Comparison of ENCODE assay signal across 8 cellular contexts in genomic region chr17:80866050-80866793, GRCh38.
DNase-seq lines count a peak whose midpoint lies in the region; ATAC-seq, FAIRE-seq and TF ChIP-seq lines count a peak whose summit lies in the region.

No MANE protein-coding gene starts in this region.

- FAIRE-seq in A204.1 (lab: Jason Lieb, UNC) = peak; percentile 97

- TF ChIP-seq CTCF in colonic mucosa (IDR thresholded peaks at IDR 0.05) = peak; percentile 71
- peak in 1 of 3 donors; percentile 19 for TF ChIP-seq CTCF in lower leg skin (IDR thresholded peaks at IDR 0.05)

- H3K27me3 ChIP-seq in colonic mucosa = no peaks in the 10 kb centered on the region

- H3K27ac ChIP-seq in colonic mucosa = no peak overlapping the region

- H3K36me3 ChIP-seq in colonic mucosa = no peaks in the 10 kb centered on the region

- no peak for TF ChIP-seq POLR2A in lower leg skin (IDR thresholded peaks at IDR 0.05)

- intact Hi-C loops in colonic mucosa (cut with DNase I) = loop anchor here (5.0 kb wide), 1 partner anchor 111 kb away; no protein-coding TSS in a partner anchor
- intact Hi-C loops in lower leg skin (cut with DNase I; ENCODE audit: low total_unique reads) = loop anchor here (10.0 kb wide), 1 partner anchor 99 kb away; no protein-coding TSS in a partner anchor

- H3K9me3 ChIP-seq in colonic mucosa = no peaks in the 10 kb centered on the region

- WGBS in lower leg skin, 2 donors = 13 to 15% methylated on average over 8 of the region's 8 CpGs

- DNase-seq in GM19240 (ENCODE audit: insufficient read length, low spot score) (peak; percentile 58), NCI-H446 treated with DMSO at 0.1 percent for 48 hours (lab: John Stamatoyannopoulos, UW) (peak; percentile 18), colonic mucosa (peak; percentile 72), lower leg skin (ENCODE audit: low spot score in 2 of 2) (peak; percentile 63 to 91)
- peak; percentile 46 to 76 for DNase-seq in activated CD4-positive, alpha-beta T cell treated with anti-CD3 and anti-CD28 coated beads for 24 hours (ENCODE audit: low read depth in 2 of 2)
- DNase-seq in stimulated activated CD8-positive, alpha-beta memory T cell treated with anti-CD3 and anti-CD28 coated beads, Interleukin-12 subunit alpha, Interleukin-12 subunit beta, amount 100 ng/mL, for 4 hours (ENCODE audit: low read depth) = peak; percentile 38

- no peaks in the 10 kb centered on the region for H3K4me1 ChIP-seq in colonic mucosa

- H3K4me3 ChIP-seq in colonic mucosa (no peak overlapping the region), lower leg skin (ENCODE audit: low read depth, poor library complexity, severe bottlenecking) (no peak overlapping the region)

- no peak for ATAC-seq in GM18519 (IDR thresholded peaks at IDR 0.05; ENCODE audit: low FRiP score, unreplicated experiment)

- H3K9ac ChIP-seq in colonic mucosa (ENCODE audit: low read depth in 2 of 2, low read length in 2 of 2) = no peak overlapping the region

Comparison
In these comparisons a context has a peak if more than half of its experiments do, and no peak if none do; other contexts are left out.
1. DNase-seq: peak in every context shown above with its lines; median percentile 77 in lower leg skin; 72 in colonic mucosa; 61 in activated CD4-positive, alpha-beta T cell treated with anti-CD3 and anti-CD28 coated beads for 24 hours; 58 in GM19240; 38 in stimulated activated CD8-positive, alpha-beta memory T cell treated with anti-CD3 and anti-CD28 coated beads, Interleukin-12 subunit alpha, Interleukin-12 subunit beta, amount 100 ng/mL, for 4 hours; 18 in NCI-H446 treated with DMSO at 0.1 percent for 48 hours.